21 cellular contexts compared by ENCODE assay signal in genomic region chr17:49379926-49380325, GRCh38.
"Had no signal": no experiment of that assay in that cellular context is flagged by ENCODE, and none has a peak within 500 bp of the region (broad histone marks: within the 10 kb centered on the region; RNA-seq: fewer than 3 reads in every experiment).

No MANE protein-coding gene starts in this region.

- H3K4me3 Mint-ChIP-seq: naive thymus-derived CD4-positive, alpha-beta T cell; nephron progenitor cell had no signal

- H3K36me3 ChIP-seq: colonic mucosa, esophagus squamous epithelium, gastroesophageal sphincter, sigmoid colon, suprapubic skin, thyroid gland, upper lobe of left lung, uterus had no signal

- DNase-seq: colonic mucosa; dermis blood vessel endothelial cell; esophagus squamous epithelium; foreskin fibroblast; glutamatergic neuron; left ventricle myocardium superior; mesenchymal stem cell; midbrain; naive thymus-derived CD4-positive, alpha-beta T cell; nephron progenitor cell; psoas muscle; sigmoid colon; small intestine; stimulated activated CD4-positive, alpha-beta T cell treated with anti-CD3 and anti-CD28 coated beads, Interleukin-12 subunit alpha, Interleukin-12 subunit beta, amount 100 ng/mL, for 4 hours; stimulated activated naive CD4-positive, alpha-beta T cell; thyroid gland; upper lobe of left lung; uterus had no signal

- ATAC-seq: gastroesophageal sphincter; left ventricle myocardium superior; naive thymus-derived CD4-positive, alpha-beta T cell; psoas muscle had no signal

- H3K27ac Mint-ChIP-seq: naive thymus-derived CD4-positive, alpha-beta T cell; nephron progenitor cell had no signal

- H3K27me3 ChIP-seq: colonic mucosa, esophagus squamous epithelium, gastroesophageal sphincter, sigmoid colon, suprapubic skin, thyroid gland, upper lobe of left lung, uterus had no signal

- H3K4me3 ChIP-seq: colonic mucosa, esophagus squamous epithelium, gastroesophageal sphincter, lung, psoas muscle, sigmoid colon, suprapubic skin, thyroid gland, upper lobe of left lung, uterus had no signal

- H3K4me1 ChIP-seq: colonic mucosa, psoas muscle, thyroid gland, uterus had no signal

- H3K27ac ChIP-seq: colonic mucosa, esophagus squamous epithelium, gastroesophageal sphincter, psoas muscle, suprapubic skin, thyroid gland, upper lobe of left lung, uterus had no signal

- H3K9me3 ChIP-seq: colonic mucosa, esophagus squamous epithelium, gastroesophageal sphincter, psoas muscle, sigmoid colon, suprapubic skin, thyroid gland, upper lobe of left lung, uterus had no signal
